ENCODE assay signal across 8 cellular contexts in genomic region chr13:51286135-51287002, GRCh38. TPM values are rescaled to one million over a fixed set of nuclear protein-coding genes. Genes with fewer than 3 reads are reported as not detected.
DNase-seq lines count a peak whose midpoint lies in the region; ATAC-seq, FAIRE-seq and TF ChIP-seq lines count a peak whose summit lies in the region.

No MANE protein-coding gene starts in this region.

- ATAC-seq in GM19351 (IDR thresholded peaks at IDR 0.05; ENCODE audit: unreplicated experiment), result peak; percentile 79
- ATAC-seq in pancreas, result peak; percentile 76 to 92 (median 90)

- H3K9me3 ChIP-seq in pancreas (no peaks in the 10 kb centered on the region), tibial nerve (no peaks in the 10 kb centered on the region)

- H3K4me1 ChIP-seq in pancreas (peaks cover 5 to 10% (median 9%) of the 10 kb centered on the region in 3 donors), tibial nerve (peaks cover 0 to 5% (median 0%) of the 10 kb centered on the region in 4 donors)

- FAIRE-seq in pancreas (lab: Jason Lieb, UNC), result peak; percentile 51

- H3K27ac ChIP-seq in pancreas (no peak overlapping the region), tibial nerve (no peak overlapping the region)

- H3K27me3 ChIP-seq in pancreas (no peaks in the 10 kb centered on the region), tibial nerve (no peaks in the 10 kb centered on the region)

- DNase-seq in AML-193 (lab: John Stamatoyannopoulos, UW) (peak; percentile 69 to 83), LoVo (ENCODE audit: low spot score) (peak; percentile 72), SHP77 treated with DMSO at 0.1 percent for 48 hours (lab: John Stamatoyannopoulos, UW) (peak; percentile 31), germinal center (ENCODE audit: low spot score) (peak; percentile 70), pancreas (peak; percentile 66 to 95 (median 82)), tibial nerve (ENCODE audit: low spot score in 2 of 2) (peak; percentile 74 to 84)
- peak; percentile 44 for DNase-seq in activated gamma-delta T cell treated with anti-CD3 and anti-CD28 coated beads, Interleukin-2, amount 50 U/mL, for 16 hours (ENCODE audit: low read depth)

- WGBS in pancreas, 2 donors, result 34 to 38% methylated on average over 13 of the region's 13 CpGs
- WGBS in tibial nerve, 2 donors, result 45 to 46% methylated on average over 13 of the region's 13 CpGs

- TF ChIP-seq EP300 in tibial nerve (IDR thresholded peaks at IDR 0.05), result peak in 1 of 2 donors; percentile 31

- H3K36me3 ChIP-seq in pancreas (no peaks in the 10 kb centered on the region), tibial nerve (peaks cover 0 to 11% (median 0%) of the 10 kb centered on the region in 3 donors)

- TF ChIP-seq CTCF in pancreas (IDR thresholded peaks at IDR 0.05) (peak; percentile 80 to 93 (median 90)), tibial nerve (IDR thresholded peaks at IDR 0.05) (peak; percentile 85 to 91 (median 87))

- intact Hi-C loops in pancreas (cut with DNase I), result loop anchor here in 2 of 3 donors (5.0 to 10.0 kb wide), 3 partner anchors 62 to 139 kb away; partner anchors contain the start of gene FAM124A (in 1 of the 2)

- no peak for TF ChIP-seq POLR2A in tibial nerve (IDR thresholded peaks at IDR 0.05)

- H3K4me3 ChIP-seq in pancreas (no peak overlapping the region), tibial nerve (no peak overlapping the region)

RNA-seq across cellular contexts. Expression of gene SERPINE3, which starts 53.1 kb away (rescaled TPM):
- total RNA-seq in pancreas (not detected), tibial nerve (under 1 TPM in 2 of 4 donors, not detected in 2; 0.20 to 0.87 TPM)
- not detected for polyA plus RNA-seq in pancreas

Comparison
In these comparisons a context has a peak if more than half of its experiments do, and no peak if none do; other contexts are left out.
1. DNase-seq: peak in every context shown above with its lines; median percentile 82 in pancreas; 79 in tibial nerve; 76 in AML-193; 72 in LoVo; 70 in germinal center; 44 in activated gamma-delta T cell treated with anti-CD3 and anti-CD28 coated beads, Interleukin-2, amount 50 U/mL, for 16 hours; 31 in SHP77 treated with DMSO at 0.1 percent for 48 hours.